1 cellular context compared by ENCODE assay signal in genomic region chr5:112860929-112861637, GRCh38.
TF ChIP-seq lines count a peak whose summit lies in the region.

Gene SRP19, plus strand, starts transcription at chr5:112861287. Its CDS starts 90 bp downstream, at chr5:112861377.

TF ChIP-seq in HepG2, 621 proteins besides CTCF, POLR2A, EP300 and RAD21 (continued from another document and continues in another):
- TF ChIP-seq, protein P1, sequence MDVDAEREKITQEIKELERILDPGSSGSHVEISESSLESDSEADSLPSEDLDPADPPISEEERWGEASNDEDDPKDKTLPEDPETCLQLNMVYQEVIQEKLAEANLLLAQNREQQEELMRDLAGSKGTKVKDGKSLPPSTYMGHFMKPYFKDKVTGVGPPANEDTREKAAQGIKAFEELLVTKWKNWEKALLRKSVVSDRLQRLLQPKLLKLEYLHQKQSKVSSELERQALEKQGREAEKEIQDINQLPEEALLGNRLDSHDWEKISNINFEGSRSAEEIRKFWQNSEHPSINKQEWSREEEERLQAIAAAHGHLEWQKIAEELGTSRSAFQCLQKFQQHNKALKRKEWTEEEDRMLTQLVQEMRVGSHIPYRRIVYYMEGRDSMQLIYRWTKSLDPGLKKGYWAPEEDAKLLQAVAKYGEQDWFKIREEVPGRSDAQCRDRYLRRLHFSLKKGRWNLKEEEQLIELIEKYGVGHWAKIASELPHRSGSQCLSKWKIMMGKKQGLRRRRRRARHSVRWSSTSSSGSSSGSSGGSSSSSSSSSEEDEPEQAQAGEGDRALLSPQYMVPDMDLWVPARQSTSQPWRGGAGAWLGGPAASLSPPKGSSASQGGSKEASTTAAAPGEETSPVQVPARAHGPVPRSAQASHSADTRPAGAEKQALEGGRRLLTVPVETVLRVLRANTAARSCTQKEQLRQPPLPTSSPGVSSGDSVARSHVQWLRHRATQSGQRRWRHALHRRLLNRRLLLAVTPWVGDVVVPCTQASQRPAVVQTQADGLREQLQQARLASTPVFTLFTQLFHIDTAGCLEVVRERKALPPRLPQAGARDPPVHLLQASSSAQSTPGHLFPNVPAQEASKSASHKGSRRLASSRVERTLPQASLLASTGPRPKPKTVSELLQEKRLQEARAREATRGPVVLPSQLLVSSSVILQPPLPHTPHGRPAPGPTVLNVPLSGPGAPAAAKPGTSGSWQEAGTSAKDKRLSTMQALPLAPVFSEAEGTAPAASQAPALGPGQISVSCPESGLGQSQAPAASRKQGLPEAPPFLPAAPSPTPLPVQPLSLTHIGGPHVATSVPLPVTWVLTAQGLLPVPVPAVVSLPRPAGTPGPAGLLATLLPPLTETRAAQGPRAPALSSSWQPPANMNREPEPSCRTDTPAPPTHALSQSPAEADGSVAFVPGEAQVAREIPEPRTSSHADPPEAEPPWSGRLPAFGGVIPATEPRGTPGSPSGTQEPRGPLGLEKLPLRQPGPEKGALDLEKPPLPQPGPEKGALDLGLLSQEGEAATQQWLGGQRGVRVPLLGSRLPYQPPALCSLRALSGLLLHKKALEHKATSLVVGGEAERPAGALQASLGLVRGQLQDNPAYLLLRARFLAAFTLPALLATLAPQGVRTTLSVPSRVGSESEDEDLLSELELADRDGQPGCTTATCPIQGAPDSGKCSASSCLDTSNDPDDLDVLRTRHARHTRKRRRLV (CRISPR knock-in tag; IDR thresholded peaks at IDR 0.05): no peak; the same call in 1 of the 2 replicates
- TF ChIP-seq, protein P2, sequence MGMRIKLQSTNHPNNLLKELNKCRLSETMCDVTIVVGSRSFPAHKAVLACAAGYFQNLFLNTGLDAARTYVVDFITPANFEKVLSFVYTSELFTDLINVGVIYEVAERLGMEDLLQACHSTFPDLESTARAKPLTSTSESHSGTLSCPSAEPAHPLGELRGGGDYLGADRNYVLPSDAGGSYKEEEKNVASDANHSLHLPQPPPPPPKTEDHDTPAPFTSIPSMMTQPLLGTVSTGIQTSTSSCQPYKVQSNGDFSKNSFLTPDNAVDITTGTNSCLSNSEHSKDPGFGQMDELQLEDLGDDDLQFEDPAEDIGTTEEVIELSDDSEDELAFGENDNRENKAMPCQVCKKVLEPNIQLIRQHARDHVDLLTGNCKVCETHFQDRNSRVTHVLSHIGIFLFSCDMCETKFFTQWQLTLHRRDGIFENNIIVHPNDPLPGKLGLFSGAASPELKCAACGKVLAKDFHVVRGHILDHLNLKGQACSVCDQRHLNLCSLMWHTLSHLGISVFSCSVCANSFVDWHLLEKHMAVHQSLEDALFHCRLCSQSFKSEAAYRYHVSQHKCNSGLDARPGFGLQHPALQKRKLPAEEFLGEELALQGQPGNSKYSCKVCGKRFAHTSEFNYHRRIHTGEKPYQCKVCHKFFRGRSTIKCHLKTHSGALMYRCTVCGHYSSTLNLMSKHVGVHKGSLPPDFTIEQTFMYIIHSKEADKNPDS (CRISPR knock-in tag; IDR thresholded peaks at IDR 0.05): no peak
- TF ChIP-seq RXRB (CRISPR knock-in tag; IDR thresholded peaks at IDR 0.05; ENCODE audit: borderline replicate concordance) (peak; percentile 60), ZNF841 (CRISPR knock-in tag; IDR thresholded peaks at IDR 0.05; ENCODE audit: borderline replicate concordance) (no peak), RFX1 (IDR thresholded peaks at IDR 0.05) (no peak), ARHGAP35 (CRISPR knock-in tag; IDR thresholded peaks at IDR 0.05; ENCODE audit: borderline replicate concordance) (peak; percentile 71; the same call in 1 of the 2 replicates), SMC3 (IDR thresholded peaks at IDR 0.05; ENCODE audit: low read length) (no peak), ZFX (CRISPR knock-in tag; IDR thresholded peaks at IDR 0.05; ENCODE audit: low read depth) (peak; percentile 91), ZNF737 (CRISPR knock-in tag; IDR thresholded peaks at IDR 0.05; ENCODE audit: borderline replicate concordance) (peak; percentile 23; the same call in 1 of the 2 replicates), TFAP4 (IDR thresholded peaks at IDR 0.05; ENCODE audit: borderline replicate concordance, low read depth) (no peak), HOXA9 (CRISPR knock-in tag; IDR thresholded peaks at IDR 0.05; ENCODE audit: borderline replicate concordance) (no peak; the same call in 1 of the 2 replicates), ZNF564 (CRISPR knock-in tag; IDR thresholded peaks at IDR 0.05) (no peak), WIZ (CRISPR knock-in tag; IDR thresholded peaks at IDR 0.05) (peak; percentile 36; the same call in 1 of the 2 replicates), ZNF770 (CRISPR knock-in tag; IDR thresholded peaks at IDR 0.05) (peak; percentile 11; the same call in 1 of the 2 replicates), HNF4G (IDR thresholded peaks at IDR 0.05; ENCODE audit: borderline replicate concordance, low read depth, low read length) (no peak), HNF4G (CRISPR knock-in tag; IDR thresholded peaks at IDR 0.05; ENCODE audit: borderline replicate concordance, low read depth) (no peak), CC2D1A (CRISPR knock-in tag; IDR thresholded peaks at IDR 0.05) (peak; percentile 54; the same call in 1 of the 2 replicates), CHD2 (IDR thresholded peaks at IDR 0.05; ENCODE audit: low read depth, low read length) (peak; percentile 97), ZNF646 (CRISPR knock-in tag; IDR thresholded peaks at IDR 0.05) (no peak), FOXP4 (CRISPR knock-in tag; IDR thresholded peaks at IDR 0.05) (peak; percentile 50; the same call in 1 of the 2 replicates), BRCA1 (CRISPR knock-in tag; IDR thresholded peaks at IDR 0.05) (peak; percentile 87; the same call in 1 of the 2 replicates), ZNF180 (CRISPR knock-in tag; IDR thresholded peaks at IDR 0.05; ENCODE audit: borderline replicate concordance, low read depth) (no peak), ZNF703 (CRISPR knock-in tag; IDR thresholded peaks at IDR 0.05; ENCODE audit: borderline replicate concordance) (no peak; the same call in 1 of the 2 replicates), NR2F1 (CRISPR knock-in tag; IDR thresholded peaks at IDR 0.05) (no peak), ZNF570 (CRISPR knock-in tag; IDR thresholded peaks at IDR 0.05; ENCODE audit: borderline replicate concordance) (no peak; the same call in 1 of the 2 replicates), MIER3 (CRISPR knock-in tag; IDR thresholded peaks at IDR 0.05; ENCODE audit: borderline replicate concordance) (peak; percentile 83; the same call in 1 of the 2 replicates), TGIF2 (CRISPR knock-in tag; IDR thresholded peaks at IDR 0.05) (peak; percentile 93; the same call in 1 of the 2 replicates)
- TF ChIP-seq, protein P3, sequence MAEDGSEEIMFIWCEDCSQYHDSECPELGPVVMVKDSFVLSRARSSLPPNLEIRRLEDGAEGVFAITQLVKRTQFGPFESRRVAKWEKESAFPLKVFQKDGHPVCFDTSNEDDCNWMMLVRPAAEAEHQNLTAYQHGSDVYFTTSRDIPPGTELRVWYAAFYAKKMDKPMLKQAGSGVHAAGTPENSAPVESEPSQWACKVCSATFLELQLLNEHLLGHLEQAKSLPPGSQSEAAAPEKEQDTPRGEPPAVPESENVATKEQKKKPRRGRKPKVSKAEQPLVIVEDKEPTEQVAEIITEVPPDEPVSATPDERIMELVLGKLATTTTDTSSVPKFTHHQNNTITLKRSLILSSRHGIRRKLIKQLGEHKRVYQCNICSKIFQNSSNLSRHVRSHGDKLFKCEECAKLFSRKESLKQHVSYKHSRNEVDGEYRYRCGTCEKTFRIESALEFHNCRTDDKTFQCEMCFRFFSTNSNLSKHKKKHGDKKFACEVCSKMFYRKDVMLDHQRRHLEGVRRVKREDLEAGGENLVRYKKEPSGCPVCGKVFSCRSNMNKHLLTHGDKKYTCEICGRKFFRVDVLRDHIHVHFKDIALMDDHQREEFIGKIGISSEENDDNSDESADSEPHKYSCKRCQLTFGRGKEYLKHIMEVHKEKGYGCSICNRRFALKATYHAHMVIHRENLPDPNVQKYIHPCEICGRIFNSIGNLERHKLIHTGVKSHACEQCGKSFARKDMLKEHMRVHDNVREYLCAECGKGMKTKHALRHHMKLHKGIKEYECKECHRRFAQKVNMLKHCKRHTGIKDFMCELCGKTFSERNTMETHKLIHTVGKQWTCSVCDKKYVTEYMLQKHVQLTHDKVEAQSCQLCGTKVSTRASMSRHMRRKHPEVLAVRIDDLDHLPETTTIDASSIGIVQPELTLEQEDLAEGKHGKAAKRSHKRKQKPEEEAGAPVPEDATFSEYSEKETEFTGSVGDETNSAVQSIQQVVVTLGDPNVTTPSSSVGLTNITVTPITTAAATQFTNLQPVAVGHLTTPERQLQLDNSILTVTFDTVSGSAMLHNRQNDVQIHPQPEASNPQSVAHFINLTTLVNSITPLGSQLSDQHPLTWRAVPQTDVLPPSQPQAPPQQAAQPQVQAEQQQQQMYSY (CRISPR knock-in tag; IDR thresholded peaks at IDR 0.05): 0 out of 2 replicates have a peak, but pooled peaks have one; percentile 49
- TF ChIP-seq, protein P4, sequence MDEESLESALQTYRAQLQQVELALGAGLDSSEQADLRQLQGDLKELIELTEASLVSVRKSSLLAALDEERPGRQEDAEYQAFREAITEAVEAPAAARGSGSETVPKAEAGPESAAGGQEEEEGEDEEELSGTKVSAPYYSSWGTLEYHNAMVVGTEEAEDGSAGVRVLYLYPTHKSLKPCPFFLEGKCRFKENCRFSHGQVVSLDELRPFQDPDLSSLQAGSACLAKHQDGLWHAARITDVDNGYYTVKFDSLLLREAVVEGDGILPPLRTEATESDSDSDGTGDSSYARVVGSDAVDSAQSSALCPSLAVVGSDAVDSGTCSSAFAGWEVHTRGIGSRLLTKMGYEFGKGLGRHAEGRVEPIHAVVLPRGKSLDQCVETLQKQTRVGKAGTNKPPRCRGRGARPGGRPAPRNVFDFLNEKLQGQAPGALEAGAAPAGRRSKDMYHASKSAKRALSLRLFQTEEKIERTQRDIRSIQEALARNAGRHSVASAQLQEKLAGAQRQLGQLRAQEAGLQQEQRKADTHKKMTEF (CRISPR knock-in tag; IDR thresholded peaks at IDR 0.05): peak; percentile 90
